ENCODE assay signal across 8 cellular contexts in the genomic region with DNA sequence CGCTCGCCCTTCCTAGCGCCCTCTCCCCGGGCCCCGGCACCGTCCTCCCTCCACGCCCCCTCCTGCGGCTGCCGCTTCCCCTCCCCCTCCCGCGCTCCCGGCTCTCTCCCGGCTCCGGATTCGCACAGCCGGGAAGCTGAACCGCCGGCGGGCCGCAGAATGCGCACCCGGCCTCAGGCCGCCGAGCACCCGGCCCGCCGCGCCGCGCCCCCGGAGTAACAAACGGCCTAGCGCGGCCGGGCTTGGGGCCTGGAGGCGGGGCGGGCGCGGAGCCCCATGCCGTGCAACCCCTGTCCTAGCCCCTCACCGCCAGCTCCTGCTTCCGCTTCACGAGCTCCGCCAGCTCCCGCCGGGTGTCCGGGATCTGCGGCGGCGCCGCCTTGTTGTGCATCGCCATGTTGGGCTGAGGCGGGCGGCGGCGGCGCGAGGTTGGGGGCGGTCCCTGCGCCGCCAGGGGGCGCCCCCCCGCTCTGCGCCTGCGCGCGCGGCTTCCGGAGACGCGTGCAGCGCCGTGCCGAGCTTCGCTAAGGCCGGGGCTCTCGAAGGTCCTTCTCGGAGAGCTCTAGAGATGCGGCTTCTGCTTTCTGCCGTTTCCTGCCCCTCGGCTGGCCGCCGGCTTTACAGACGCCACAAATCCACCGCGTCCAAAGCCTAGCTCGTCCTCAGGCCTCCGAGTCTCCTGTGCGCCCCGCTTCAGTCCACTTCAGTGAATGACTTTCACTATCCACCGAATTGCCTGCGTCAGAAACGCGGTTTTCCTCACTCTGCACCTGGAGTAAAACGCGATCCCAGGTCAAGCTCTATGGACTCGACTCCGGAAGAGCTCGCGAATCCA. TPM values are rescaled to one million over a fixed set of nuclear protein-coding genes. Genes with fewer than 3 reads are reported as not detected.
DNase-seq lines count a peak whose midpoint lies in the region; ATAC-seq, FAIRE-seq and TF ChIP-seq lines count a peak whose summit lies in the region.

A gene (minus strand): TSS at position 417 of the 835 bp plus-strand sequence. CDS start 20 bp downstream, at position 397.

- H3K4me3 ChIP-seq in WERI-Rb-1 (ENCODE audit: low read depth, low read length) (peak within 1 kb of the TSS; percentile 72), breast epithelium (peak within 1 kb of the TSS; percentile 95 to 96 (median 96))

- H3K27ac ChIP-seq in WERI-Rb-1 (peak within 1 kb of the TSS; percentile 89), breast epithelium (peak within 1 kb of the TSS; percentile 94 to 98)

- H3K36me3 ChIP-seq in WERI-Rb-1: peaks cover 32% of the 10 kb centered on the region
- no peaks in the 10 kb centered on the region for H3K36me3 ChIP-seq in breast epithelium

- ATAC-seq in HG02981 (IDR thresholded peaks at IDR 0.05; ENCODE audit: unreplicated experiment): peak; percentile 90

- TF ChIP-seq CTCF in WERI-Rb-1 (IDR thresholded peaks at IDR 0.05; ENCODE audit: low read depth, low read length) (peak; percentile 58), breast epithelium (IDR thresholded peaks at IDR 0.05) (peak; percentile 15 to 82 (median 31))

- FAIRE-seq in GM18507 (lab: Jason Lieb, UNC): peak; percentile 72

- TF ChIP-seq POLR2A in breast epithelium (IDR thresholded peaks at IDR 0.05): peak; percentile 34

- DNase-seq in 8988T (peak; percentile 81), GM18507 (ENCODE audit: extremely low spot score, insufficient read length, low read depth) (peak; percentile 85), NCI-H2107 treated with DMSO at 0.1 percent for 48 hours (lab: John Stamatoyannopoulos, UW; ENCODE audit: unreplicated experiment) (peak; percentile 70), WERI-Rb-1 (peak; percentile 82), breast epithelium (ENCODE audit: low spot score in 2 of 2) (peak; percentile 62 to 79), iPS-NIHi7 (ENCODE audit: extremely low spot score) (peak; percentile 92), smooth muscle cell of the brain vasculature (ENCODE audit: low read depth, low spot score) (peak; percentile 52)

- no peaks in the 10 kb centered on the region for H3K9me3 ChIP-seq in WERI-Rb-1 (ENCODE audit: severe bottlenecking)
- no peaks in the 10 kb centered on the region for H3K9me3 ChIP-seq in breast epithelium

- intact Hi-C loops in breast epithelium (cut with DNase I; ENCODE audit: low total_unique reads): no loop called here

- no peaks in the 10 kb centered on the region for H3K27me3 ChIP-seq in WERI-Rb-1 (ENCODE audit: insufficient read depth, low read depth, severe bottlenecking)
- no peaks in the 10 kb centered on the region for H3K27me3 ChIP-seq in breast epithelium

- peaks cover 0 to 4% of the 10 kb centered on the region in 2 donors for H3K4me1 ChIP-seq in breast epithelium

RNA-seq across cellular contexts. Expression of the gene that starts here (rescaled TPM):
- 100 to 1,000 TPM in 1 of 3 donors, 10 to 100 TPM in 2; 78.2 to 140 (median 87.2) TPM for total RNA-seq in breast epithelium

Comparison
In these comparisons a context has a peak if more than half of its experiments do, and no peak if none do; other contexts are left out.
1. Peak in every context shown above with its lines: DNase-seq, ATAC-seq, H3K4me3 ChIP-seq and H3K27ac ChIP-seq.